In genomic region chr1:10272274-10272673, GRCh38 we compare ENCODE assay signal across 30 cellular contexts.
"Had no signal": no experiment of that assay in that cellular context is flagged by ENCODE, and none has a peak within 500 bp of the region (broad histone marks: within the 10 kb centered on the region; RNA-seq: fewer than 3 reads in every experiment).

No MANE protein-coding gene starts in this region.

- H3K4me3 ChIP-seq: breast epithelium, esophagus squamous epithelium, lung, ovary, prostate gland, sigmoid colon, smooth muscle cell, stomach, tibial artery, upper lobe of right lung had no signal

- FAIRE-seq: colon, endometrium had no signal

- H3K27ac ChIP-seq: breast epithelium, epithelial cell of prostate, esophagus squamous epithelium, ovary, prostate gland, sigmoid colon, stomach, tibial artery, upper lobe of right lung had no signal

- ATAC-seq: activated naive CD4-positive, alpha-beta T cell treated with anti-CD3 and anti-CD28 coated beads, Interleukin-2, amount 50 U/mL, for 72 hours; activated T-helper 17 cell treated with anti-CD3 and anti-CD28 coated beads, Interleukin-2, amount 50 U/mL, for 72 hours; left lobe of liver; stimulated activated naive B cell treated with anti-CD40 and anti-IgM and Interleukin-4, amounts not matched to agents 10 μg/mL and 1 μg/mL and 100 μg/mL, for 72 hours; upper lobe of right lung had no signal

- H3K4me1 ChIP-seq: breast epithelium, esophagus squamous epithelium, prostate gland, tibial artery, upper lobe of right lung had no signal

- H3K4me2 ChIP-seq: smooth muscle cell had no signal

- H3K36me3 ChIP-seq: breast epithelium, ovary, prostate gland had no signal

- H3K27me3 Mint-ChIP-seq: activated CD4-positive, alpha-beta memory T cell treated with anti-CD3 and anti-CD28 coated beads for 36 hours; activated CD4-positive, alpha-beta T cell treated with anti-CD3 and anti-CD28 coated beads, Interleukin-2, amount 10 ng/mL, durations not matched to agents 24 days and 14 days; activated T-helper 17 cell treated with anti-CD3 and anti-CD28 coated beads, Interleukin-2, amount 50 U/mL, for 72 hours; central memory CD8-positive, alpha-beta T cell; stimulated activated naive B cell treated with anti-CD40 and anti-IgM and Interleukin-4, amounts not matched to agents 10 μg/mL and 1 μg/mL and 100 μg/mL, for 72 hours had no signal

- H3K27ac Mint-ChIP-seq: activated CD4-positive, alpha-beta memory T cell treated with anti-CD3 and anti-CD28 coated beads for 36 hours; activated CD4-positive, alpha-beta T cell treated with anti-CD3 and anti-CD28 coated beads, Interleukin-2, amount 10 ng/mL, durations not matched to agents 24 days and 14 days; activated naive CD4-positive, alpha-beta T cell treated with anti-CD3 and anti-CD28 coated beads, Interleukin-2, amount 50 U/mL, for 72 hours; activated T-helper 17 cell treated with anti-CD3 and anti-CD28 coated beads, Interleukin-2, amount 50 U/mL, for 72 hours; nephron; stimulated activated naive B cell treated with anti-CD40 and anti-IgM and Interleukin-4, amounts not matched to agents 10 μg/mL and 1 μg/mL and 100 μg/mL, for 72 hours had no signal

- H3K4me1 Mint-ChIP-seq: activated T-helper 17 cell treated with anti-CD3 and anti-CD28 coated beads, Interleukin-2, amount 50 U/mL, for 72 hours; central memory CD8-positive, alpha-beta T cell; nephron; stimulated activated naive B cell treated with anti-CD40 and anti-IgM and Interleukin-4, amounts not matched to agents 10 μg/mL and 1 μg/mL and 100 μg/mL, for 72 hours had no signal

- H3K27me3 ChIP-seq: breast epithelium, esophagus squamous epithelium, ovary, sigmoid colon, stomach, tibial artery, upper lobe of right lung had no signal

- DNase-seq: activated CD4-positive, alpha-beta memory T cell treated with anti-CD3 and anti-CD28 coated beads for 36 hours; activated CD4-positive, alpha-beta T cell treated with anti-CD3 and anti-CD28 coated beads, Interleukin-2, amount 10 ng/mL, durations not matched to agents 24 days and 14 days; activated CD4-positive, CD25-positive, alpha-beta regulatory T cell treated with anti-CD3 and anti-CD28 coated beads, Interleukin-2, amount 50 U/mL, for 72 hours; activated CD8-positive, alpha-beta memory T cell treated with anti-CD3 and anti-CD28 coated beads, Interleukin-2, amount 50 U/mL, for 4 hours; activated T-cell treated with anti-CD3 and anti-CD28 coated beads, Interleukin-2, amount 50 U/mL, for 1 hour; effector CD8-positive, alpha-beta T cell; esophagus squamous epithelium; foreskin melanocyte; hippocampal formation; mesendoderm; ovary; sigmoid colon; stimulated activated CD4-positive, alpha-beta T cell treated with anti-CD3 and anti-CD28 coated beads, Interleukin-1b, Interleukin-23, amount 100 ng/mL, for 48 hours; stimulated activated naive B cell treated with anti-CD40 and anti-IgM and Interleukin-4, amounts not matched to agents 10 μg/mL and 1 μg/mL and 100 μg/mL, for 72 hours; stomach; T-helper 2 cell; tibial artery; upper lobe of right lung had no signal

- H3K36me3 Mint-ChIP-seq: activated naive CD4-positive, alpha-beta T cell treated with anti-CD3 and anti-CD28 coated beads, Interleukin-2, amount 50 U/mL, for 72 hours had no signal

- H3K4me3 Mint-ChIP-seq: activated CD4-positive, alpha-beta memory T cell treated with anti-CD3 and anti-CD28 coated beads for 36 hours; activated CD4-positive, alpha-beta T cell treated with anti-CD3 and anti-CD28 coated beads, Interleukin-2, amount 10 ng/mL, durations not matched to agents 24 days and 14 days; activated T-helper 17 cell treated with anti-CD3 and anti-CD28 coated beads, Interleukin-2, amount 50 U/mL, for 72 hours; central memory CD8-positive, alpha-beta T cell; nephron; stimulated activated naive B cell treated with anti-CD40 and anti-IgM and Interleukin-4, amounts not matched to agents 10 μg/mL and 1 μg/mL and 100 μg/mL, for 72 hours had no signal

- H3K9me3 ChIP-seq: breast epithelium, esophagus squamous epithelium, ovary, prostate gland, sigmoid colon, stomach, tibial artery, upper lobe of right lung had no signal
